In the genomic region with DNA sequence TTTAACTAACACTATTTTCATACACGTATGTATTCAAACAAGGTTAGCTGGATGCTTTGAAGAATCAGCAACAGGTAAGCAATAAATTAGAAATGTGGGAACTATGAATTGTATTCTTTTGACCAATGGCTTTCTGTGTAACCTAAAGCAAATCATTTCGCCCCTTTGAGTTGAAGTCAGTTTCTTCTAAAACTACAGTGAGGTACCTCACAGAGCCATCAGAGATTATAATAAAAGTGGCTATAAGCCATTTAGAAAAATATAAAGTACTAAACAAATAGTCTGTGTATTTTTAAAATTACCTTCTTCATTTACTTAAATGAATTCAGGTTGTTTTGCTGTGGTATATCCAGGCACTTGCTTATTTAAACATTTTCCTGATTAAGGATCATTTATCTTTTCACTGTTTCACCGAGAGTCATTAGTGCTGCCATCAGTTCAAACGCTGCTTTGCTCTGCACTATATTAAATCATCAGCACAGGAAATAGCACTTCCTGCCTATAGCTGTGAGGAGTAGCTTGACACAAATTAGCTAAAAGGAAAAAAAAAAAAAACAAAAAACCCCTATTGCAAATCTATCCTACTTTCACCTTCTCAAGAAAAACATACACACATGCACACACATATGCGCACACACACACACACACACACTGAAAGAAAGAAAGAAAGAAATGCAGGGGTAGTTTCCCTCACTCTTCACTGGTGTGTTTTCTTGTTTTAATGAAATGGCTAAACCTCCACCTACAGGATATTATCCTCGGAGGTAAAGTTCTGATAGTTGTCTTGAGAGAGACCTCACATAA, we compare ENCODE assay signal across 1 cellular context.
TF ChIP-seq lines count a peak whose summit lies in the region.

No MANE protein-coding gene starts in this region.

TF ChIP-seq in GM12878, 131 proteins besides CTCF, POLR2A, EP300 and RAD21 (continued from another document and continues in another):
- TF ChIP-seq, protein P1, sequence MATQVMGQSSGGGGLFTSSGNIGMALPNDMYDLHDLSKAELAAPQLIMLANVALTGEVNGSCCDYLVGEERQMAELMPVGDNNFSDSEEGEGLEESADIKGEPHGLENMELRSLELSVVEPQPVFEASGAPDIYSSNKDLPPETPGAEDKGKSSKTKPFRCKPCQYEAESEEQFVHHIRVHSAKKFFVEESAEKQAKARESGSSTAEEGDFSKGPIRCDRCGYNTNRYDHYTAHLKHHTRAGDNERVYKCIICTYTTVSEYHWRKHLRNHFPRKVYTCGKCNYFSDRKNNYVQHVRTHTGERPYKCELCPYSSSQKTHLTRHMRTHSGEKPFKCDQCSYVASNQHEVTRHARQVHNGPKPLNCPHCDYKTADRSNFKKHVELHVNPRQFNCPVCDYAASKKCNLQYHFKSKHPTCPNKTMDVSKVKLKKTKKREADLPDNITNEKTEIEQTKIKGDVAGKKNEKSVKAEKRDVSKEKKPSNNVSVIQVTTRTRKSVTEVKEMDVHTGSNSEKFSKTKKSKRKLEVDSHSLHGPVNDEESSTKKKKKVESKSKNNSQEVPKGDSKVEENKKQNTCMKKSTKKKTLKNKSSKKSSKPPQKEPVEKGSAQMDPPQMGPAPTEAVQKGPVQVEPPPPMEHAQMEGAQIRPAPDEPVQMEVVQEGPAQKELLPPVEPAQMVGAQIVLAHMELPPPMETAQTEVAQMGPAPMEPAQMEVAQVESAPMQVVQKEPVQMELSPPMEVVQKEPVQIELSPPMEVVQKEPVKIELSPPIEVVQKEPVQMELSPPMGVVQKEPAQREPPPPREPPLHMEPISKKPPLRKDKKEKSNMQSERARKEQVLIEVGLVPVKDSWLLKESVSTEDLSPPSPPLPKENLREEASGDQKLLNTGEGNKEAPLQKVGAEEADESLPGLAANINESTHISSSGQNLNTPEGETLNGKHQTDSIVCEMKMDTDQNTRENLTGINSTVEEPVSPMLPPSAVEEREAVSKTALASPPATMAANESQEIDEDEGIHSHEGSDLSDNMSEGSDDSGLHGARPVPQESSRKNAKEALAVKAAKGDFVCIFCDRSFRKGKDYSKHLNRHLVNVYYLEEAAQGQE (IDR thresholded peaks at IDR 0.05; ENCODE audit: low read depth, low read length) = no peak
- TF ChIP-seq WRNIP1 (IDR thresholded peaks at IDR 0.05; ENCODE audit: borderline replicate concordance, low read depth, low read length) = no peak
- no peak for TF ChIP-seq LARP7 (IDR thresholded peaks at IDR 0.05)
- peak; percentile 60; the same call in 1 of the 2 replicates for TF ChIP-seq BCL11A (IDR thresholded peaks at IDR 0.05; ENCODE audit: low read depth, low read length)
- no peak for TF ChIP-seq SIN3A (IDR thresholded peaks at IDR 0.05; ENCODE audit: low read depth, low read length)
- TF ChIP-seq, protein P2, sequence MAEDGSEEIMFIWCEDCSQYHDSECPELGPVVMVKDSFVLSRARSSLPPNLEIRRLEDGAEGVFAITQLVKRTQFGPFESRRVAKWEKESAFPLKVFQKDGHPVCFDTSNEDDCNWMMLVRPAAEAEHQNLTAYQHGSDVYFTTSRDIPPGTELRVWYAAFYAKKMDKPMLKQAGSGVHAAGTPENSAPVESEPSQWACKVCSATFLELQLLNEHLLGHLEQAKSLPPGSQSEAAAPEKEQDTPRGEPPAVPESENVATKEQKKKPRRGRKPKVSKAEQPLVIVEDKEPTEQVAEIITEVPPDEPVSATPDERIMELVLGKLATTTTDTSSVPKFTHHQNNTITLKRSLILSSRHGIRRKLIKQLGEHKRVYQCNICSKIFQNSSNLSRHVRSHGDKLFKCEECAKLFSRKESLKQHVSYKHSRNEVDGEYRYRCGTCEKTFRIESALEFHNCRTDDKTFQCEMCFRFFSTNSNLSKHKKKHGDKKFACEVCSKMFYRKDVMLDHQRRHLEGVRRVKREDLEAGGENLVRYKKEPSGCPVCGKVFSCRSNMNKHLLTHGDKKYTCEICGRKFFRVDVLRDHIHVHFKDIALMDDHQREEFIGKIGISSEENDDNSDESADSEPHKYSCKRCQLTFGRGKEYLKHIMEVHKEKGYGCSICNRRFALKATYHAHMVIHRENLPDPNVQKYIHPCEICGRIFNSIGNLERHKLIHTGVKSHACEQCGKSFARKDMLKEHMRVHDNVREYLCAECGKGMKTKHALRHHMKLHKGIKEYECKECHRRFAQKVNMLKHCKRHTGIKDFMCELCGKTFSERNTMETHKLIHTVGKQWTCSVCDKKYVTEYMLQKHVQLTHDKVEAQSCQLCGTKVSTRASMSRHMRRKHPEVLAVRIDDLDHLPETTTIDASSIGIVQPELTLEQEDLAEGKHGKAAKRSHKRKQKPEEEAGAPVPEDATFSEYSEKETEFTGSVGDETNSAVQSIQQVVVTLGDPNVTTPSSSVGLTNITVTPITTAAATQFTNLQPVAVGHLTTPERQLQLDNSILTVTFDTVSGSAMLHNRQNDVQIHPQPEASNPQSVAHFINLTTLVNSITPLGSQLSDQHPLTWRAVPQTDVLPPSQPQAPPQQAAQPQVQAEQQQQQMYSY (CRISPR knock-in tag; IDR thresholded peaks at IDR 0.05) = no peak
- TF ChIP-seq ZNF274 (IDR thresholded peaks at IDR 0.05; ENCODE audit: insufficient read depth, insufficient read length) = no peak
- 0 out of 2 replicates have a peak, but pooled peaks have one; percentile 35 for TF ChIP-seq GABPA (IDR thresholded peaks at IDR 0.05; ENCODE audit: low read depth)
- no peak for TF ChIP-seq SREBF2 (IDR thresholded peaks at IDR 0.05; ENCODE audit: low read length)
- TF ChIP-seq RCOR1 (conservative IDR thresholded peaks at IDR 0.05; ENCODE audit: low read depth, low read length) = no peak
- no peak for TF ChIP-seq CHD4 (IDR thresholded peaks at IDR 0.05)
- TF ChIP-seq, protein P3, sequence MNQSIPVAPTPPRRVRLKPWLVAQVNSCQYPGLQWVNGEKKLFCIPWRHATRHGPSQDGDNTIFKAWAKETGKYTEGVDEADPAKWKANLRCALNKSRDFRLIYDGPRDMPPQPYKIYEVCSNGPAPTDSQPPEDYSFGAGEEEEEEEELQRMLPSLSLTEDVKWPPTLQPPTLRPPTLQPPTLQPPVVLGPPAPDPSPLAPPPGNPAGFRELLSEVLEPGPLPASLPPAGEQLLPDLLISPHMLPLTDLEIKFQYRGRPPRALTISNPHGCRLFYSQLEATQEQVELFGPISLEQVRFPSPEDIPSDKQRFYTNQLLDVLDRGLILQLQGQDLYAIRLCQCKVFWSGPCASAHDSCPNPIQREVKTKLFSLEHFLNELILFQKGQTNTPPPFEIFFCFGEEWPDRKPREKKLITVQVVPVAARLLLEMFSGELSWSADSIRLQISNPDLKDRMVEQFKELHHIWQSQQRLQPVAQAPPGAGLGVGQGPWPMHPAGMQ (IDR thresholded peaks at IDR 0.05; ENCODE audit: borderline replicate concordance) = no peak
- TF ChIP-seq SREBF1 (IDR thresholded peaks at IDR 0.05; ENCODE audit: low read length) = no peak
- TF ChIP-seq RELA (IDR thresholded peaks at IDR 0.05; ENCODE audit: borderline replicate concordance, partially characterized antibody) = peak; percentile 58
- TF ChIP-seq NR2C2 (IDR thresholded peaks at IDR 0.05; ENCODE audit: borderline replicate concordance, control insufficient read depth, insufficient read length, low read depth) = no peak
- TF ChIP-seq, protein P4, sequence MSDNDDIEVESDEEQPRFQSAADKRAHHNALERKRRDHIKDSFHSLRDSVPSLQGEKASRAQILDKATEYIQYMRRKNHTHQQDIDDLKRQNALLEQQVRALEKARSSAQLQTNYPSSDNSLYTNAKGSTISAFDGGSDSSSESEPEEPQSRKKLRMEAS (IDR thresholded peaks at IDR 0.05; ENCODE audit: low read depth, low read length) = no peak
- no peak for TF ChIP-seq NFYA (IDR thresholded peaks at IDR 0.05; ENCODE audit: borderline replicate concordance, low read depth, low read length)
- TF ChIP-seq BACH1 (IDR thresholded peaks at IDR 0.05; ENCODE audit: borderline replicate concordance) = no peak; the same call in 1 of the 2 replicates
- no peak for TF ChIP-seq HDAC2 (IDR thresholded peaks at IDR 0.05)
- TF ChIP-seq, protein P5, sequence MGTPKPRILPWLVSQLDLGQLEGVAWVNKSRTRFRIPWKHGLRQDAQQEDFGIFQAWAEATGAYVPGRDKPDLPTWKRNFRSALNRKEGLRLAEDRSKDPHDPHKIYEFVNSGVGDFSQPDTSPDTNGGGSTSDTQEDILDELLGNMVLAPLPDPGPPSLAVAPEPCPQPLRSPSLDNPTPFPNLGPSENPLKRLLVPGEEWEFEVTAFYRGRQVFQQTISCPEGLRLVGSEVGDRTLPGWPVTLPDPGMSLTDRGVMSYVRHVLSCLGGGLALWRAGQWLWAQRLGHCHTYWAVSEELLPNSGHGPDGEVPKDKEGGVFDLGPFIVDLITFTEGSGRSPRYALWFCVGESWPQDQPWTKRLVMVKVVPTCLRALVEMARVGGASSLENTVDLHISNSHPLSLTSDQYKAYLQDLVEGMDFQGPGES (IDR thresholded peaks at IDR 0.05) = no peak
- TF ChIP-seq ZNF217 (IDR thresholded peaks at IDR 0.05) = peak; percentile 20; the same call in 1 of the 2 replicates
- no peak for TF ChIP-seq PAX5 (IDR thresholded peaks at IDR 0.05; ENCODE audit: borderline replicate concordance, low read depth, low read length)
- TF ChIP-seq, protein P6, sequence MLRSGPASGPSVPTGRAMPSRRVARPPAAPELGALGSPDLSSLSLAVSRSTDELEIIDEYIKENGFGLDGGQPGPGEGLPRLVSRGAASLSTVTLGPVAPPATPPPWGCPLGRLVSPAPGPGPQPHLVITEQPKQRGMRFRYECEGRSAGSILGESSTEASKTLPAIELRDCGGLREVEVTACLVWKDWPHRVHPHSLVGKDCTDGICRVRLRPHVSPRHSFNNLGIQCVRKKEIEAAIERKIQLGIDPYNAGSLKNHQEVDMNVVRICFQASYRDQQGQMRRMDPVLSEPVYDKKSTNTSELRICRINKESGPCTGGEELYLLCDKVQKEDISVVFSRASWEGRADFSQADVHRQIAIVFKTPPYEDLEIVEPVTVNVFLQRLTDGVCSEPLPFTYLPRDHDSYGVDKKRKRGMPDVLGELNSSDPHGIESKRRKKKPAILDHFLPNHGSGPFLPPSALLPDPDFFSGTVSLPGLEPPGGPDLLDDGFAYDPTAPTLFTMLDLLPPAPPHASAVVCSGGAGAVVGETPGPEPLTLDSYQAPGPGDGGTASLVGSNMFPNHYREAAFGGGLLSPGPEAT (IDR thresholded peaks at IDR 0.05; ENCODE audit: low read depth) = peak; percentile 87
- peak; percentile 60; the same call in 1 of the 2 replicates for TF ChIP-seq MXI1 (IDR thresholded peaks at IDR 0.05; ENCODE audit: low read depth, low read length)
- TF ChIP-seq STAT1 (conservative IDR thresholded peaks at IDR 0.05) = no peak
- no peak for TF ChIP-seq IRF4 (IDR thresholded peaks at IDR 0.05; ENCODE audit: low read depth, low read length)
- TF ChIP-seq, protein P7, sequence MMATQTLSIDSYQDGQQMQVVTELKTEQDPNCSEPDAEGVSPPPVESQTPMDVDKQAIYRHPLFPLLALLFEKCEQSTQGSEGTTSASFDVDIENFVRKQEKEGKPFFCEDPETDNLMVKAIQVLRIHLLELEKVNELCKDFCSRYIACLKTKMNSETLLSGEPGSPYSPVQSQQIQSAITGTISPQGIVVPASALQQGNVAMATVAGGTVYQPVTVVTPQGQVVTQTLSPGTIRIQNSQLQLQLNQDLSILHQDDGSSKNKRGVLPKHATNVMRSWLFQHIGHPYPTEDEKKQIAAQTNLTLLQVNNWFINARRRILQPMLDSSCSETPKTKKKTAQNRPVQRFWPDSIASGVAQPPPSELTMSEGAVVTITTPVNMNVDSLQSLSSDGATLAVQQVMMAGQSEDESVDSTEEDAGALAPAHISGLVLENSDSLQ (IDR thresholded peaks at IDR 0.05) = peak; percentile 64
- no peak for TF ChIP-seq EED (IDR thresholded peaks at IDR 0.05; ENCODE audit: low read depth)
- TF ChIP-seq TARDBP (IDR thresholded peaks at IDR 0.05; ENCODE audit: borderline replicate concordance) = no peak
- peak; percentile 21 to 69; a peak in 1 of 4 replicates for TF ChIP-seq BHLHE40 (IDR thresholded peaks at IDR 0.05; ENCODE audit: borderline replicate concordance in 1 of 2, low read depth in 2 of 2, low read length in 1 of 2)
- TF ChIP-seq YY1 (IDR thresholded peaks at IDR 0.05; ENCODE audit: low read depth, low read length) = no peak
- TF ChIP-seq DPF2 (IDR thresholded peaks at IDR 0.05) = no peak
- TF ChIP-seq MTA2 (IDR thresholded peaks at IDR 0.05; ENCODE audit: low read depth) = peak; percentile 83; the same call in 1 of the 2 replicates
- TF ChIP-seq, protein P8, sequence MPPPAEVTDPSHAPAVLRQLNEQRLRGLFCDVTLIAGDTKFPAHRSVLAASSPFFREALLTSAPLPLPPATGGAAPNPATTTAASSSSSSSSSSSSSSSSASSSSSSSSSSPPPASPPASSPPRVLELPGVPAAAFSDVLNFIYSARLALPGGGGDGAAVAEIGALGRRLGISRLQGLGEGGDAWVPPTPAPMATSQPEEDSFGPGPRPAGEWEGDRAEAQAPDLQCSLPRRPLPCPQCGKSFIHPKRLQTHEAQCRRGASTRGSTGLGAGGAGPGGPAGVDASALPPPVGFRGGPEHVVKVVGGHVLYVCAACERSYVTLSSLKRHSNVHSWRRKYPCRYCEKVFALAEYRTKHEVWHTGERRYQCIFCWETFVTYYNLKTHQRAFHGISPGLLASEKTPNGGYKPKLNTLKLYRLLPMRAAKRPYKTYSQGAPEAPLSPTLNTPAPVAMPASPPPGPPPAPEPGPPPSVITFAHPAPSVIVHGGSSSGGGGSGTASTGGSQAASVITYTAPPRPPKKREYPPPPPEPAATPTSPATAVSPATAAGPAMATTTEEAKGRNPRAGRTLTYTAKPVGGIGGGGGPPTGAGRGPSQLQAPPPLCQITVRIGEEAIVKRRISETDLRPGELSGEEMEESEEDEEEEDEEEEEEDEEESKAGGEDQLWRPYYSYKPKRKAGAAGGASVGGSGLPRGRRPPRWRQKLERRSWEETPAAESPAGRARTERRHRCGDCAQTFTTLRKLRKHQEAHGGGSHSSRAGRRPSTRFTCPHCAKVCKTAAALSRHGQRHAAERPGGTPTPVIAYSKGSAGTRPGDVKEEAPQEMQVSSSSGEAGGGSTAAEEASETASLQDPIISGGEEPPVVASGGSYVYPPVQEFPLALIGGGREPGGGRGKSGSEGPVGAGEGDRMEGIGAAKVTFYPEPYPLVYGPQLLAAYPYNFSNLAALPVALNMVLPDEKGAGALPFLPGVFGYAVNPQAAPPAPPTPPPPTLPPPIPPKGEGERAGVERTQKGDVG (CRISPR knock-in tag; IDR thresholded peaks at IDR 0.05) = no peak
- peak; percentile 68 for TF ChIP-seq NFIC (IDR thresholded peaks at IDR 0.05; ENCODE audit: low read depth, low read length)
- no peak for TF ChIP-seq KAT2A (conservative IDR thresholded peaks at IDR 0.05; ENCODE audit: control insufficient read depth, low read depth, low read length)
- TF ChIP-seq FOS (IDR thresholded peaks at IDR 0.05; ENCODE audit: borderline replicate concordance, extremely low read depth, insufficient read length) = no peak
- TF ChIP-seq CREM (IDR thresholded peaks at IDR 0.05; ENCODE audit: low read depth) = 0 out of 2 replicates have a peak, but pooled peaks have one; percentile 28
- TF ChIP-seq ZNF24 (IDR thresholded peaks at IDR 0.05) = peak; percentile 50; the same call in 1 of the 2 replicates
